ENCODE assay signal across 16 cellular contexts in genomic region chr19:34278783-34279182, GRCh38. TPM values are rescaled to one million over a fixed set of nuclear protein-coding genes. Genes with fewer than 3 reads are reported as not detected.
DNase-seq lines count a peak whose midpoint lies in the region; ATAC-seq and TF ChIP-seq lines count a peak whose summit lies in the region.
"Had no signal": no experiment of that assay in that cellular context is flagged by ENCODE, and none has a peak within 500 bp of the region (broad histone marks: within the 10 kb centered on the region; RNA-seq: fewer than 3 reads in every experiment).

No MANE protein-coding gene starts in this region.

- CTCF ChIA-PET in activated naive CD4-positive, alpha-beta T cell treated with anti-CD3 and anti-CD28 coated beads for 36 hours (lab: Charles Lee): no interaction called here
- CTCF ChIA-PET in CD4-positive, alpha-beta memory T cell (lab: Charles Lee; ENCODE audit: partially characterized antibody): no interaction called here

- no peaks in the 10 kb centered on the region for H3K9me2 ChIP-seq in Karpas-422 (replicated peaks; ENCODE audit: insufficient read depth, low read length)

- H3K9me3 Mint-ChIP-seq in activated naive CD4-positive, alpha-beta T cell treated with anti-CD3 and anti-CD28 coated beads for 36 hours: peaks cover 2% of the 10 kb centered on the region
- peaks cover 0 to 2% (median 0%) of the 10 kb centered on the region in 8 donors for H3K9me3 Mint-ChIP-seq in CD4-positive, alpha-beta memory T cell
- H3K9me3 Mint-ChIP-seq: GM23338 had no signal

- H3K4me3 ChIP-seq in CD4-positive, alpha-beta memory T cell (ENCODE audit: low read length in 2 of 2): no peak overlapping the region
- H3K4me3 ChIP-seq in Karpas-422 (ENCODE audit: low read length) (no peak overlapping the region), thoracic aorta (peak overlapping the region; percentile 34)
- H3K4me3 ChIP-seq: GM23338 had no signal

- no peak overlapping the region for H3K4me2 ChIP-seq in Karpas-422 (ENCODE audit: low read depth, low read length, poor library complexity, severe bottlenecking)
- H3K4me2 ChIP-seq: GM23338 had no signal

- no peak overlapping the region for H2AFZ ChIP-seq in Karpas-422 (ENCODE audit: low read length)
- H2AFZ ChIP-seq: GM23338 had no signal

- no peaks in the 10 kb centered on the region for H4K20me1 ChIP-seq in Karpas-422 (ENCODE audit: insufficient read depth, low read depth, low read length)

- peaks cover 38% of the 10 kb centered on the region for H3K4me1 ChIP-seq in CD4-positive, alpha-beta memory T cell (ENCODE audit: insufficient read depth, low read length)
- H3K4me1 ChIP-seq in Karpas-422 (ENCODE audit: low read length): peaks cover 24% of the 10 kb centered on the region
- peaks cover 0 to 54% of the 10 kb centered on the region in 2 donors for H3K4me1 ChIP-seq in thoracic aorta (ENCODE audit: control insufficient read depth in 1 of 2, low read depth in 2 of 2)

- H3K79me2 ChIP-seq in Karpas-422 (ENCODE audit: low read length): peaks cover 97% of the 10 kb centered on the region

- H3K9me3 ChIP-seq in CD4-positive, alpha-beta memory T cell (ENCODE audit: control insufficient read depth in 1 of 2, low read length in 2 of 2): no peaks in the 10 kb centered on the region
- H3K9me3 ChIP-seq in Karpas-422 (ENCODE audit: low read length) (no peaks in the 10 kb centered on the region), thoracic aorta (no peaks in the 10 kb centered on the region)

- H3K4me1 Mint-ChIP-seq in activated naive CD4-positive, alpha-beta T cell treated with anti-CD3 and anti-CD28 coated beads for 36 hours (ENCODE audit: low read depth): peaks cover 59% of the 10 kb centered on the region
- H3K4me1 Mint-ChIP-seq in CD4-positive, alpha-beta memory T cell: peaks cover 41 to 75% (median 50%) of the 10 kb centered on the region in 4 donors

- H3K27ac Mint-ChIP-seq in activated naive CD4-positive, alpha-beta T cell treated with anti-CD3 and anti-CD28 coated beads for 36 hours: no peak overlapping the region
- H3K27ac Mint-ChIP-seq in CD4-positive, alpha-beta memory T cell: peak overlapping the region in 4 of 7 donors; percentile 17 to 73 (median 30)
- H3K27ac Mint-ChIP-seq: CD8-positive, alpha-beta T cell; GM23338 had no signal

- peak overlapping the region; percentile 2 for H3K4me3 Mint-ChIP-seq in activated naive CD4-positive, alpha-beta T cell treated with anti-CD3 and anti-CD28 coated beads for 36 hours
- peak overlapping the region in 1 of 8 donors; percentile 25 for H3K4me3 Mint-ChIP-seq in CD4-positive, alpha-beta memory T cell
- H3K4me3 Mint-ChIP-seq: CD8-positive, alpha-beta T cell; GM23338 had no signal

- TF ChIP-seq CTCF in thoracic aorta (IDR thresholded peaks at IDR 0.05): no peak

- intact Hi-C loops in activated naive CD4-positive, alpha-beta T cell treated with anti-CD3 and anti-CD28 coated beads for 36 hours (cut with micrococcal nuclease): no loop called here
- intact Hi-C loops in CD4-positive, alpha-beta memory T cell (cut with micrococcal nuclease): no loop called here

- peaks cover 4% of the 10 kb centered on the region for H3K36me3 Mint-ChIP-seq in activated naive CD4-positive, alpha-beta T cell treated with anti-CD3 and anti-CD28 coated beads for 36 hours (ENCODE audit: low read depth)
- H3K36me3 Mint-ChIP-seq in CD4-positive, alpha-beta memory T cell: peaks cover 15 to 18% of the 10 kb centered on the region in 2 donors

- H3K27me3 Mint-ChIP-seq in activated naive CD4-positive, alpha-beta T cell treated with anti-CD3 and anti-CD28 coated beads for 36 hours (ENCODE audit: low read depth): no peaks in the 10 kb centered on the region
- H3K27me3 Mint-ChIP-seq in CD4-positive, alpha-beta memory T cell: no peaks in the 10 kb centered on the region

- DNase-seq in activated naive CD4-positive, alpha-beta T cell treated with anti-CD3 and anti-CD28 coated beads for 36 hours: no peak
- no peak for DNase-seq in activated naive CD4-positive, alpha-beta T cell (lab: John Stamatoyannopoulos, UW)
- DNase-seq in CD4-positive, alpha-beta memory T cell: no peak
- peak; percentile 26 for DNase-seq in Karpas-422
- DNase-seq in thoracic aorta (ENCODE audit: low spot score): no peak
- no peak for DNase-seq in amygdala (lab: John Stamatoyannopoulos, UW)
- no peak for DNase-seq in NCI-H2171 (lab: John Stamatoyannopoulos, UW)
- DNase-seq: AML-193; Calu3; CD8-positive, alpha-beta T cell; DMS79 treated with DMSO at 0.1 percent for 48 hours; GF-D8; H7 had no signal

- no peak overlapping the region for H3K27ac ChIP-seq in CD4-positive, alpha-beta memory T cell (ENCODE audit: low read depth, low read length)
- H3K27ac ChIP-seq in Karpas-422 (ENCODE audit: low read length) (peak overlapping the region; percentile 87; the same call in 1 of the 2 replicates), thoracic aorta (peak overlapping the region in 1 of 2 donors; percentile 37)
- H3K27ac ChIP-seq: C4-2B had no signal

- no peaks in the 10 kb centered on the region for H3K36me3 ChIP-seq in CD4-positive, alpha-beta memory T cell (ENCODE audit: insufficient read depth, low read length)
- H3K36me3 ChIP-seq in Karpas-422 (ENCODE audit: insufficient read depth, low read length) (peaks cover 11% of the 10 kb centered on the region; the same call in 1 of the 2 replicates), thoracic aorta (no peaks in the 10 kb centered on the region)

- no peak for ATAC-seq in thoracic aorta (ENCODE audit: insufficient number of reproducible peaks, low FRiP score, low read depth)
- ATAC-seq: CD8-positive, alpha-beta T cell; GM23338; HCT116 had no signal

- H3K9ac ChIP-seq in Karpas-422 (ENCODE audit: low read length): no peak overlapping the region

- POLR2A ChIA-PET in CD4-positive, alpha-beta memory T cell (lab: Charles Lee; ENCODE audit: partially characterized antibody): interaction anchor here (0.6 kb wide), 1 partner anchor 9 kb away, joined by 5 read pairs; no protein-coding TSS in a partner anchor

- H3K27me3 ChIP-seq in CD4-positive, alpha-beta memory T cell (ENCODE audit: insufficient read depth, low read length): no peaks in the 10 kb centered on the region
- H3K27me3 ChIP-seq in Karpas-422 (ENCODE audit: low read length) (no peaks in the 10 kb centered on the region), thoracic aorta (replicated peaks; ENCODE audit: insufficient read depth) (no peaks in the 10 kb centered on the region)

RNA-seq across cellular contexts. Expression of gene GARRE1, which starts 24.4 kb away (rescaled TPM):
- 10 to 100 TPM; 13.2 to 16.2 TPM for total RNA-seq in activated naive CD4-positive, alpha-beta T cell treated with anti-CD3 and anti-CD28 coated beads for 36 hours
- total RNA-seq in CD4-positive, alpha-beta memory T cell: 10 to 100 TPM; 46.3 to 48.2 TPM
- polyA plus RNA-seq in CD4-positive, alpha-beta memory T cell: 1 to 10 TPM; 3.5 to 7.5 TPM
- total RNA-seq in Karpas-422 (2014; rRNA removed; shearing (Covaris generic); ENCODE audit: low replicate concordance): 22.1 and 22.8 TPM in 2 replicates
- total RNA-seq in thoracic aorta: 10 to 100 TPM; 31.4 to 37.5 TPM
